ENCODE assay signal across 14 cellular contexts in genomic region chr1:11515403-11516300, GRCh38. TPM values are rescaled to one million over a fixed set of nuclear protein-coding genes. Genes with fewer than 3 reads are reported as not detected.
"Had no signal": no experiment of that assay in that cellular context is flagged by ENCODE, and none has a peak within 500 bp of the region (broad histone marks: within the 10 kb centered on the region; RNA-seq: fewer than 3 reads in every experiment).

No MANE protein-coding gene starts in this region.

- H3K36me3 ChIP-seq: lower lobe of right lung, SJCRH30, thyroid gland had no signal

- H3K79me2 ChIP-seq: hepatocyte had no signal

- DNase-seq: activated CD4-positive, alpha-beta memory T cell treated with anti-CD3 and anti-CD28 coated beads, Interleukin-2, amount 10 ng/mL, durations not matched to agents 7 days and 5 days; activated CD8-positive, alpha-beta memory T cell treated with anti-CD3 and anti-CD28 coated beads, Interleukin-2, amount 50 U/mL, for 4 hours; body of pancreas; effector memory CD8-positive, alpha-beta T cell; kidney glomerular epithelial cell; lower lobe of right lung; midbrain; naive B cell; SJCRH30; thyroid gland had no signal

- H3K27me3 ChIP-seq: body of pancreas, hepatocyte, SJCRH30, thyroid gland had no signal

- H3K27ac Mint-ChIP-seq: activated CD4-positive, alpha-beta memory T cell treated with anti-CD3 and anti-CD28 coated beads, Interleukin-2, amount 10 ng/mL, durations not matched to agents 7 days and 5 days; activated naive CD4-positive, alpha-beta T cell treated with anti-CD3 and anti-CD28 coated beads, Interleukin-2, amount 50 U/mL, for 24 hours; effector memory CD8-positive, alpha-beta T cell; T-helper 2 cell treated with Interferon-gamma antibody and Interleukin-4, amounts not matched to agents 5 μg/mL and 100 μg/mL, for 36 hours had no signal

- H3K9me3 ChIP-seq: body of pancreas, lower lobe of right lung, SJCRH30, thyroid gland had no signal

- H3K9me3 Mint-ChIP-seq: T-helper 2 cell treated with Interferon-gamma antibody and Interleukin-4, amounts not matched to agents 5 μg/mL and 100 μg/mL, for 36 hours had no signal

- H3K27me3 Mint-ChIP-seq: activated naive CD4-positive, alpha-beta T cell treated with anti-CD3 and anti-CD28 coated beads, Interleukin-2, amount 50 U/mL, for 24 hours had no signal

- H3K4me1 ChIP-seq: body of pancreas, lower lobe of right lung, SJCRH30, thyroid gland had no signal

- H2AFZ ChIP-seq: hepatocyte had no signal

- H3K27ac ChIP-seq: body of pancreas, hepatocyte, lower lobe of right lung, SJCRH30, thyroid gland had no signal

- H3K4me3 ChIP-seq: body of pancreas, hepatocyte, lower lobe of right lung, SJCRH30, thyroid gland had no signal

- H3K4me2 ChIP-seq: hepatocyte had no signal

- H3K4me3 Mint-ChIP-seq: activated CD4-positive, alpha-beta memory T cell treated with anti-CD3 and anti-CD28 coated beads, Interleukin-2, amount 10 ng/mL, durations not matched to agents 7 days and 5 days; activated naive CD4-positive, alpha-beta T cell treated with anti-CD3 and anti-CD28 coated beads, Interleukin-2, amount 50 U/mL, for 24 hours; central memory CD8-positive, alpha-beta T cell; effector memory CD8-positive, alpha-beta T cell; T-helper 2 cell treated with Interferon-gamma antibody and Interleukin-4, amounts not matched to agents 5 μg/mL and 100 μg/mL, for 36 hours had no signal

- H3K4me1 Mint-ChIP-seq: activated CD4-positive, alpha-beta memory T cell treated with anti-CD3 and anti-CD28 coated beads, Interleukin-2, amount 10 ng/mL, durations not matched to agents 7 days and 5 days; activated naive CD4-positive, alpha-beta T cell treated with anti-CD3 and anti-CD28 coated beads, Interleukin-2, amount 50 U/mL, for 24 hours; central memory CD8-positive, alpha-beta T cell had no signal

RNA-seq across cellular contexts. Expression of gene DISP3, which starts 36.7 kb away (rescaled TPM):
- total RNA-seq: thyroid gland had no signal
- polyA plus RNA-seq: hepatocyte had no signal
